8 cellular contexts compared by ENCODE assay signal in genomic region chr22:41589260-41589600, GRCh38. TPM values are rescaled to one million over a fixed set of nuclear protein-coding genes. Genes with fewer than 3 reads are reported as not detected.
DNase-seq lines count a peak whose midpoint lies in the region; ATAC-seq and TF ChIP-seq lines count a peak whose summit lies in the region.

No MANE protein-coding gene starts in this region.

- no peaks in the 10 kb centered on the region for H3K27me3 Mint-ChIP-seq in CD4-positive, alpha-beta T cell

- H3K4me3 Mint-ChIP-seq in CD4-positive, alpha-beta T cell, result peak overlapping the region; percentile 82

- peak overlapping the region; percentile 99 for H3K4me2 ChIP-seq in PC-3 (ENCODE audit: low read length)

- H3K4me1 Mint-ChIP-seq in CD4-positive, alpha-beta T cell (ENCODE audit: low read depth), result peaks cover 17% of the 10 kb centered on the region

- TF ChIP-seq CTCF in CD4-positive, alpha-beta T cell (IDR thresholded peaks at IDR 0.05), result no peak
- TF ChIP-seq CTCF in PC-3 (conservative IDR thresholded peaks at IDR 0.05; ENCODE audit: low read depth, low read length) (no peak), uterus (IDR thresholded peaks at IDR 0.05) (no peak)

- H3K9me2 ChIP-seq in PC-3 (replicated peaks; ENCODE audit: low read length), result no peaks in the 10 kb centered on the region

- H3K27ac ChIP-seq in CD4-positive, alpha-beta T cell (ENCODE audit: low read depth, low read length), result peak overlapping the region; percentile 29
- H3K27ac ChIP-seq in PC-3 (ENCODE audit: low read length) (no peak overlapping the region), duodenal mucosa (ENCODE audit: low read depth, low read length) (peak overlapping the region; percentile 59), mesodermal cell (ENCODE audit: low read depth, low read length, severe bottlenecking) (peak overlapping the region; percentile 72), uterus (peak overlapping the region; percentile 74 to 84)

- H3K27ac Mint-ChIP-seq in CD4-positive, alpha-beta T cell, result peak overlapping the region; percentile 47

- H2AFZ ChIP-seq in PC-3 (ENCODE audit: low read length), result peak overlapping the region; percentile 82

- no peaks in the 10 kb centered on the region for H3F3A ChIP-seq in PC-3 (ENCODE audit: low read length, unreplicated experiment)

- TF ChIP-seq POLR2A in uterus (IDR thresholded peaks at IDR 0.05), result no peak

- H3K79me2 ChIP-seq in PC-3 (ENCODE audit: low read length), result peaks cover 14% of the 10 kb centered on the region

- H3K36me3 Mint-ChIP-seq in CD4-positive, alpha-beta T cell (ENCODE audit: low read depth), result peaks cover 9% of the 10 kb centered on the region

- no TSS peak for BruUV-seq in PC-3 (replicated peaks; lab: Mats Ljungman, UMichigan)

- ATAC-seq in CD4-positive, alpha-beta T cell (ENCODE audit: poor library complexity), result peak; percentile 3
- peak; percentile 23 for ATAC-seq in GM21515 (IDR thresholded peaks at IDR 0.05; ENCODE audit: unreplicated experiment)
- ATAC-seq in PC-3, result peak; percentile 13

- DNase-seq in CD4-positive, alpha-beta T cell, result peak in 2 of 10 experiments; percentile 6 to 34
- DNase-seq in PC-3 (no peak), uterus (no peak), SIG-M5 treated with dmso at 0.1 percent for 504 hours (lab: John Stamatoyannopoulos, UW; ENCODE audit: unreplicated experiment) (no peak), T-helper 9 cell (no peak)

- H3K4me3 ChIP-seq in PC-3 (ENCODE audit: low read length) (peak overlapping the region; percentile 94), duodenal mucosa (ENCODE audit: low read depth in 1 of 2, low read length in 2 of 2) (peak overlapping the region; percentile 97), mesodermal cell (ENCODE audit: extremely low read depth, insufficient read depth, low read length, poor library complexity, severe bottlenecking) (peak overlapping the region; percentile 80), uterus (peak overlapping the region; percentile 73 to 99)

- H3K27me3 ChIP-seq in CD4-positive, alpha-beta T cell (ENCODE audit: control insufficient read depth, insufficient read depth, low read length), result no peaks in the 10 kb centered on the region
- H3K27me3 ChIP-seq in PC-3 (ENCODE audit: low read length), result no peaks in the 10 kb centered on the region
- H3K27me3 ChIP-seq in duodenal mucosa (ENCODE audit: control insufficient read depth in 1 of 2, insufficient read depth in 2 of 2, low read length in 2 of 2), result no peaks in the 10 kb centered on the region
- no peaks in the 10 kb centered on the region for H3K27me3 ChIP-seq in uterus

- POLR2A ChIA-PET in CD4-positive, alpha-beta T cell (lab: Charles Lee), result interaction anchor here (0.6 to 3.6 kb wide), 33 partner anchors 9 to 1545 kb away, joined by 3 to 58 read pairs (median 6); partner anchors contain the start of genes ACO2, DESI1, MEI1 and PHF5A
- POLR2A ChIA-PET in PC-3 (lab: Charles Lee; ENCODE audit: unreplicated experiment), result interaction anchor here (0.6 to 0.7 kb wide), 3 partner anchors 36 to 144 kb away, joined by 8 to 17 read pairs (median 10); no protein-coding TSS in a partner anchor

- CTCF ChIA-PET in CD4-positive, alpha-beta T cell (lab: Charles Lee), result interaction anchor here (0.6 to 2.5 kb wide), 5 partner anchors 30 to 306 kb away, joined by 4 to 12 read pairs (median 5); partner anchors contain the start of genes DESI1 and XRCC6
- CTCF ChIA-PET in PC-3 (lab: Charles Lee), result interaction anchor here (0.6 to 1.5 kb wide), 4 partner anchors 12 to 78 kb away, joined by 3 to 11 read pairs (median 4); partner anchors contain the start of gene POLR3H

- H3K9ac ChIP-seq in PC-3 (ENCODE audit: low read length) (peak overlapping the region; percentile 70), duodenal mucosa (ENCODE audit: low read depth in 1 of 2, low read length in 2 of 2) (peak overlapping the region; percentile 83 to 87)

- intact Hi-C loops in CD4-positive, alpha-beta T cell (cut with DNase I, micrococcal nuclease), result loop anchor here (1.0 to 2.0 kb wide), 2 partner anchors 44 to 45 kb away; partner anchors contain the start of gene POLR3H (in 2 of the 2)
- intact Hi-C loops in PC-3 (cut with micrococcal nuclease), result no loop called here
- intact Hi-C loops in uterus (cut with DNase I; ENCODE audit: low total_unique reads), result no loop called here

- no peaks in the 10 kb centered on the region for H3K9me3 Mint-ChIP-seq in CD4-positive, alpha-beta T cell

- no peaks in the 10 kb centered on the region for H4K20me1 ChIP-seq in PC-3 (ENCODE audit: low read length)

- no peaks in the 10 kb centered on the region for H3K9me3 ChIP-seq in CD4-positive, alpha-beta T cell (ENCODE audit: control insufficient read depth, low read length)
- no peaks in the 10 kb centered on the region for H3K9me3 ChIP-seq in PC-3 (ENCODE audit: low read length)
- no peaks in the 10 kb centered on the region for H3K9me3 ChIP-seq in duodenal mucosa (ENCODE audit: control insufficient read depth in 1 of 2, low read length in 2 of 2)
- no peaks in the 10 kb centered on the region for H3K9me3 ChIP-seq in mesodermal cell (ENCODE audit: control insufficient read depth, low read length)
- no peaks in the 10 kb centered on the region for H3K9me3 ChIP-seq in uterus

- 3 to 6% methylated on average over 10 to 18 of the region's 18 CpGs for WGBS in mesodermal cell (ENCODE audit: insufficient coverage in 2 of 2), 2 experiments

- H3K36me3 ChIP-seq in PC-3 (ENCODE audit: low read depth, low read length) (no peaks in the 10 kb centered on the region), duodenal mucosa (ENCODE audit: control insufficient read depth in 1 of 2, insufficient read depth in 2 of 2, low read length in 2 of 2) (peaks cover 9 to 14% of the 10 kb centered on the region in 2 donors), mesodermal cell (ENCODE audit: control insufficient read depth, insufficient read depth, low read length) (peaks cover 9% of the 10 kb centered on the region), uterus (no peaks in the 10 kb centered on the region)

- H3K4me1 ChIP-seq in PC-3 (ENCODE audit: insufficient read depth, low read length), result peaks cover 17% of the 10 kb centered on the region
- peaks cover 8 to 15% of the 10 kb centered on the region in 2 donors for H3K4me1 ChIP-seq in duodenal mucosa (ENCODE audit: control insufficient read depth in 1 of 2, insufficient read depth in 2 of 2, low read length in 2 of 2)
- no peaks in the 10 kb centered on the region for H3K4me1 ChIP-seq in mesodermal cell (ENCODE audit: control insufficient read depth, insufficient read depth, low read length, poor library complexity, severe bottlenecking)
- H3K4me1 ChIP-seq in uterus, result no peaks in the 10 kb centered on the region

RNA-seq across cellular contexts. Expression of gene PMM1, which starts 0.4 kb away (rescaled TPM):
- 10 to 100 TPM; 24.8 to 25.5 TPM for total RNA-seq in CD4-positive, alpha-beta T cell
- total RNA-seq in PC-3 (2014; rRNA removed) (18.0 and 18.6 TPM in 2 replicates), uterus (10 to 100 TPM; 21.0 to 76.5 (median 34.6) TPM)
- polyA plus RNA-seq in mesodermal cell (2013, experiment 1 of 2), result 31.0 TPM
- 31.7 TPM for polyA plus RNA-seq in mesodermal cell (2013, experiment 2 of 2)

RNA-seq across cellular contexts. Expression of gene CSDC2, which starts 28.4 kb away (rescaled TPM):
- not detected for total RNA-seq in CD4-positive, alpha-beta T cell
- total RNA-seq in PC-3 (2014; rRNA removed) (not detected in 2 replicates), uterus (10 to 100 TPM in 2 of 4 donors, 1 to 10 TPM in 2; 2.4 to 83.0 (median 19.6) TPM)
- polyA plus RNA-seq in mesodermal cell (2013, experiment 1 of 2), result 2.9 TPM
- polyA plus RNA-seq in mesodermal cell (2013, experiment 2 of 2), result 3.0 TPM

RNA-seq across cellular contexts. Expression of gene DESI1, which starts 31.6 kb away (rescaled TPM):
- total RNA-seq in CD4-positive, alpha-beta T cell, result 10 to 100 TPM; 12.7 to 13.0 TPM
- 20.9 and 21.9 TPM in 2 replicates for total RNA-seq in PC-3 (2014; rRNA removed)
- 26.3 TPM for polyA plus RNA-seq in mesodermal cell (2013, experiment 1 of 2)
- 25.5 TPM for polyA plus RNA-seq in mesodermal cell (2013, experiment 2 of 2)
- total RNA-seq in uterus, result 10 to 100 TPM in 2 of 4 donors, 1 to 10 TPM in 2; 6.4 to 34.2 (median 9.6) TPM

RNA-seq across cellular contexts. Expression of gene XRCC6, which starts 31.9 kb away (rescaled TPM):
- total RNA-seq in CD4-positive, alpha-beta T cell, result 100 to 1,000 TPM; 162 TPM
- total RNA-seq in PC-3 (2014; rRNA removed) (404 and 432 TPM in 2 replicates), uterus (100 to 1,000 TPM in 3 of 4 donors, 10 to 100 TPM in 1; 89.1 to 303 (median 157) TPM)
- polyA plus RNA-seq in mesodermal cell (2013, experiment 1 of 2), result 435 TPM
- 410 TPM for polyA plus RNA-seq in mesodermal cell (2013, experiment 2 of 2)

RNA-seq across cellular contexts. Expression of gene POLR3H, which starts 45.0 kb away (rescaled TPM):
- total RNA-seq in CD4-positive, alpha-beta T cell, result 10 to 100 TPM; 13.4 to 17.3 TPM
- total RNA-seq in PC-3 (2014; rRNA removed) (21.2 and 30.4 TPM in 2 replicates), uterus (10 to 100 TPM in 2 of 4 donors, 1 to 10 TPM in 2; 3.2 to 41.9 (median 16.6) TPM)
- polyA plus RNA-seq in mesodermal cell (2013, experiment 1 of 2), result 13.3 TPM
- polyA plus RNA-seq in mesodermal cell (2013, experiment 2 of 2), result 14.7 TPM

Comparison
In these comparisons a context has a peak if more than half of its experiments do, and no peak if none do; other contexts are left out.
1. intact Hi-C loops: an anchor here in CD4-positive, alpha-beta T cell (1.0 to 2.0 kb wide); none called in PC-3 and uterus.